15 cellular contexts compared by ENCODE assay signal in the genomic region with DNA sequence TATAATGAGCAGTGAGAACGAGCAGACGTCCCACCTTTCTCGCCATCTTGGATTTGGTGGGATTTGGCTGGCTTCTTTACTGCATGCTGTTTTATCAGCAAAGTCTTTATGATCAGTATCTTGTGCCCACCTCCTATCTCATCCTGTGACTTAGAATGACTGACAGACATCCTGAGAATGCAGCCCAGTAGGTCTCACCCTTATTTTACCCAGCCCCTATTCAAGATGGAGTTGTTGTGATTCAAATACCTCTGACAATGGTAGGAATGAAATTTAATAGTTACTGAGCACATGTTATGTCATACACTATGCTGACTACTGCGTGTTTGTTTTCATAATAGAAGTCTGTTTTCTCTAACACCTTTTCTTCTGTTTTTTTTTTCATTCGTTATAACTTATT. TPM values are rescaled to one million over a fixed set of nuclear protein-coding genes. Genes with fewer than 3 reads are reported as not detected.
DNase-seq lines count a peak whose midpoint lies in the region; ATAC-seq and TF ChIP-seq lines count a peak whose summit lies in the region.
"Had no signal": no experiment of that assay in that cellular context is flagged by ENCODE, and none has a peak within 500 bp of the region (broad histone marks: within the 10 kb centered on the region; RNA-seq: fewer than 3 reads in every experiment).

No MANE protein-coding gene starts in this region.

- ATAC-seq in activated T-cell treated with anti-CD3 and anti-CD28 coated beads, Interleukin-2, amount 50 U/mL, for 72 hours (replicated peaks in 1 of 2): no peak
- ATAC-seq in foreskin keratinocyte: no peak
- ATAC-seq in CD8-positive, alpha-beta T cell: no peak
- no peak for ATAC-seq in GM21619 (IDR thresholded peaks at IDR 0.05; ENCODE audit: unreplicated experiment)

- no peak overlapping the region for H3K27ac Mint-ChIP-seq in activated T-cell treated with anti-CD3 and anti-CD28 coated beads, Interleukin-2, amount 50 U/mL, for 72 hours
- no peak overlapping the region for H3K27ac Mint-ChIP-seq in CD8-positive, alpha-beta T cell
- H3K27ac Mint-ChIP-seq: activated T-helper 2 cell treated with anti-CD3 and anti-CD28 coated beads, Interferon-gamma antibody, Interleukin-2, Interleukin-4, amounts not matched to agents 10 μg/mL and 5 μg/mL and 100 μg/mL, durations not matched to agents 14 hours and 24 hours and 36 hours; memory B cell had no signal

- peaks cover 2 to 6% of the 10 kb centered on the region in 2 donors for H3K36me3 Mint-ChIP-seq in activated T-cell treated with anti-CD3 and anti-CD28 coated beads, Interleukin-2, amount 50 U/mL, for 72 hours (ENCODE audit: insufficient read depth in 2 of 2)
- peaks cover 17% of the 10 kb centered on the region for H3K36me3 Mint-ChIP-seq in CD8-positive, alpha-beta T cell

- H3K4me3 ChIP-seq in skin epidermis (peak overlapping the region in 1 of 7 experiments; percentile 66), right atrium auricular region (no peak overlapping the region)
- no peak overlapping the region for H3K4me3 ChIP-seq in CD8-positive, alpha-beta T cell (ENCODE audit: low read depth, low read length)

- H3K27me3 ChIP-seq in foreskin keratinocyte: no peaks in the 10 kb centered on the region
- no peaks in the 10 kb centered on the region for H3K27me3 ChIP-seq in CD8-positive, alpha-beta T cell (ENCODE audit: insufficient read depth, low read length)
- H3K27me3 ChIP-seq in right atrium auricular region: no peaks in the 10 kb centered on the region

- DNase-seq in activated T-cell treated with anti-CD3 and anti-CD28 coated beads, Interleukin-2, amount 50 U/mL, for 72 hours: no peak
- DNase-seq in activated T-cell treated with anti-CD3 and anti-CD28 coated beads for 4 hours: no peak
- DNase-seq in NCI-H69 (lab: John Stamatoyannopoulos, UW): peak; percentile 64
- peak in 1 of 2 donors; percentile 11 for DNase-seq in foreskin keratinocyte
- DNase-seq in CD8-positive, alpha-beta T cell: no peak
- no peak for DNase-seq in right atrium auricular region (ENCODE audit: low spot score)
- DNase-seq: activated CD4-positive, alpha-beta T cell treated with anti-CD3 and anti-CD28 coated beads for 4 hours; DMS53; effector CD4-positive, alpha-beta T cell; OCI-M1; posterior cingulate gyrus had no signal

- TF ChIP-seq CTCF in foreskin keratinocyte (conservative IDR thresholded peaks at IDR 0.05): no peak
- TF ChIP-seq CTCF in CD8-positive, alpha-beta T cell (IDR thresholded peaks at IDR 0.05): no peak
- no peak for TF ChIP-seq CTCF in right atrium auricular region (IDR thresholded peaks at IDR 0.05)

- CTCF ChIA-PET in CD8-positive, alpha-beta T cell (lab: Charles Lee): no interaction called here

- no peaks in the 10 kb centered on the region for H3K27me3 Mint-ChIP-seq in activated T-cell treated with anti-CD3 and anti-CD28 coated beads, Interleukin-2, amount 50 U/mL, for 72 hours (ENCODE audit: low read depth)
- H3K27me3 Mint-ChIP-seq in CD8-positive, alpha-beta T cell (ENCODE audit: low read depth): no peaks in the 10 kb centered on the region
- H3K27me3 Mint-ChIP-seq: memory B cell had no signal

- no peaks in the 10 kb centered on the region for H3K9me3 Mint-ChIP-seq in activated T-cell treated with anti-CD3 and anti-CD28 coated beads, Interleukin-2, amount 50 U/mL, for 72 hours
- no peaks in the 10 kb centered on the region for H3K9me3 Mint-ChIP-seq in CD8-positive, alpha-beta T cell
- H3K9me3 Mint-ChIP-seq: activated T-helper 2 cell treated with anti-CD3 and anti-CD28 coated beads, Interferon-gamma antibody, Interleukin-2, Interleukin-4, amounts not matched to agents 10 μg/mL and 5 μg/mL and 100 μg/mL, durations not matched to agents 14 hours and 24 hours and 36 hours; memory B cell had no signal

- H3K27ac ChIP-seq in foreskin keratinocyte (peak overlapping the region; percentile 61), skin epidermis (peak overlapping the region in 11 of 21 experiments; percentile 10 to 85 (median 63)), right atrium auricular region (no peak overlapping the region)
- no peak overlapping the region for H3K27ac ChIP-seq in CD8-positive, alpha-beta T cell (ENCODE audit: low read depth, low read length)

- peak overlapping the region; percentile 32 to 95 for H3K4me3 Mint-ChIP-seq in activated T-cell treated with anti-CD3 and anti-CD28 coated beads, Interleukin-2, amount 50 U/mL, for 72 hours
- H3K4me3 Mint-ChIP-seq in CD8-positive, alpha-beta T cell: no peak overlapping the region

- POLR2A ChIA-PET in CD8-positive, alpha-beta T cell (lab: Charles Lee): no interaction called here

- no peaks in the 10 kb centered on the region for H3K9me3 ChIP-seq in CD8-positive, alpha-beta T cell (ENCODE audit: low read length)
- no peaks in the 10 kb centered on the region for H3K9me3 ChIP-seq in right atrium auricular region

- no peaks in the 10 kb centered on the region for H3K36me3 ChIP-seq in CD8-positive, alpha-beta T cell (ENCODE audit: insufficient read depth, low read length)
- H3K36me3 ChIP-seq in right atrium auricular region: no peaks in the 10 kb centered on the region

- peaks cover 41% of the 10 kb centered on the region for H3K4me1 Mint-ChIP-seq in activated T-cell treated with anti-CD3 and anti-CD28 coated beads, Interleukin-2, amount 50 U/mL, for 72 hours (ENCODE audit: low read depth)
- H3K4me1 Mint-ChIP-seq in CD8-positive, alpha-beta T cell (ENCODE audit: low read depth): peaks cover 42% of the 10 kb centered on the region

- H3K4me1 ChIP-seq in foreskin keratinocyte (peaks cover 45% of the 10 kb centered on the region), right atrium auricular region (peaks cover 0 to 26% of the 10 kb centered on the region in 2 donors)
- peaks cover 18% of the 10 kb centered on the region for H3K4me1 ChIP-seq in CD8-positive, alpha-beta T cell (ENCODE audit: insufficient read depth, low read length)

- intact Hi-C loops in CD8-positive, alpha-beta T cell (cut with DNase I, micrococcal nuclease): loop anchor here (5.0 to 10.0 kb wide), 6 partner anchors 1208 to 1803 kb away; partner anchors contain the start of genes ATP2B1 (in 2 of the 2), DUSP6 (in 1 of the 2) and POC1B (in 1 of the 2)

RNA-seq across cellular contexts. Expression of gene TMTC3, which starts 1.9 kb away (rescaled TPM):
- 1 to 10 TPM; 7.3 to 9.8 TPM for total RNA-seq in activated T-cell treated with anti-CD3 and anti-CD28 coated beads, Interleukin-2, amount 50 U/mL, for 72 hours
- total RNA-seq in foreskin keratinocyte (37.0 and 37.7 TPM in 2 replicates), right atrium auricular region (10 to 100 TPM in 1 of 2 donors, 1 to 10 TPM in 1; 9.9 to 11.8 TPM)
- 4.7 and 5.2 TPM in 2 replicates for polyA plus RNA-seq in foreskin keratinocyte
- total RNA-seq in CD8-positive, alpha-beta T cell: 1 to 10 TPM; 3.9 to 4.4 TPM

RNA-seq across cellular contexts. Expression of gene CEP290, which starts 2.1 kb away (rescaled TPM):
- total RNA-seq in activated T-cell treated with anti-CD3 and anti-CD28 coated beads, Interleukin-2, amount 50 U/mL, for 72 hours: 10 to 100 TPM; 14.1 to 14.3 TPM
- 9.3 and 10.9 TPM in 2 replicates for total RNA-seq in foreskin keratinocyte
- 2.8 and 3.6 TPM in 2 replicates for polyA plus RNA-seq in foreskin keratinocyte
- total RNA-seq in CD8-positive, alpha-beta T cell: 10 to 100 TPM in 1 of 2 experiments, 1 to 10 TPM in 1; 7.7 to 10.7 TPM
- total RNA-seq in right atrium auricular region: 1 to 10 TPM; 5.9 to 8.7 TPM

Comparison
In these comparisons a context has a peak if more than half of its experiments do, and no peak if none do; other contexts are left out.
1. H3K27ac ChIP-seq: peak in foreskin keratinocyte (single experiment) and skin epidermis (11 of 21); none in CD8-positive, alpha-beta T cell (single experiment) and right atrium auricular region (0 of 2).